20 cellular contexts compared by ENCODE assay signal in genomic region chr17:33234233-33234632, GRCh38. TPM values are rescaled to one million over a fixed set of nuclear protein-coding genes. Genes with fewer than 3 reads are reported as not detected.
"Had no signal": no experiment of that assay in that cellular context is flagged by ENCODE, and none has a peak within 500 bp of the region (broad histone marks: within the 10 kb centered on the region; RNA-seq: fewer than 3 reads in every experiment).

No MANE protein-coding gene starts in this region.

- H3K27me3 ChIP-seq: brain microvascular endothelial cell, right lobe of liver, tibial artery had no signal

- DNase-seq: activated CD4-positive, alpha-beta T cell treated with anti-CD3 and anti-CD28 coated beads for 48 hours; activated CD8-positive, alpha-beta memory T cell treated with anti-CD3 and anti-CD28 coated beads for 24 hours; activated naive CD4-positive, alpha-beta T cell treated with anti-CD3 and anti-CD28 coated beads, Interleukin-2, amount 10 ng/mL, durations not matched to agents 7 days and 5 days; activated naive CD8-positive, alpha-beta T cell treated with anti-CD3 and anti-CD28 coated beads, Interleukin-2, amount 10 ng/mL, durations not matched to agents 7 days and 5 days; amniotic stem cell; brain microvascular endothelial cell; endodermal cell; right lobe of liver; stimulated activated naive B cell treated with anti-CD40 and anti-IgM and Interleukin-4, amounts not matched to agents 10 μg/mL and 1 μg/mL and 100 μg/mL, for 72 hours; stomach had no signal

- H3K4me1 ChIP-seq: right lobe of liver had no signal

- H3K27ac ChIP-seq: brain microvascular endothelial cell, foreskin keratinocyte, right lobe of liver, stomach, WERI-Rb-1 had no signal

- H3K4me3 ChIP-seq: heart left ventricle, right lobe of liver, skin epidermis, stomach, tibial artery had no signal

- H3K36me3 ChIP-seq: brain microvascular endothelial cell, heart left ventricle, right lobe of liver, stomach, tibial artery, WERI-Rb-1 had no signal

- FAIRE-seq: astrocyte had no signal

- H3K9me3 ChIP-seq: heart left ventricle, right lobe of liver, stomach, tibial artery had no signal

RNA-seq across cellular contexts. Expression of gene ASIC2, which starts 58.9 kb away (rescaled TPM):
- total RNA-seq: activated naive CD8-positive, alpha-beta T cell treated with anti-CD3 and anti-CD28 coated beads, Interleukin-2, amount 10 ng/mL, durations not matched to agents 7 days and 5 days; esophagus mucosa; natural killer cell treated with Interleukin-12 subunit alpha and Interleukin-12 subunit beta and Interleukin-15 and Interleukin-18, amount 100 ng/mL, for 72 hours; osteoblast; T-helper 1 cell treated with Interleukin-12 subunit alpha and Interleukin-12 subunit beta and Interleukin-4 antibody, amounts not matched to agents 30 ng/mL and 1 ng/mL, for 36 hours had no signal
- polyA plus RNA-seq: heart left ventricle had no signal
